In the genomic region with DNA sequence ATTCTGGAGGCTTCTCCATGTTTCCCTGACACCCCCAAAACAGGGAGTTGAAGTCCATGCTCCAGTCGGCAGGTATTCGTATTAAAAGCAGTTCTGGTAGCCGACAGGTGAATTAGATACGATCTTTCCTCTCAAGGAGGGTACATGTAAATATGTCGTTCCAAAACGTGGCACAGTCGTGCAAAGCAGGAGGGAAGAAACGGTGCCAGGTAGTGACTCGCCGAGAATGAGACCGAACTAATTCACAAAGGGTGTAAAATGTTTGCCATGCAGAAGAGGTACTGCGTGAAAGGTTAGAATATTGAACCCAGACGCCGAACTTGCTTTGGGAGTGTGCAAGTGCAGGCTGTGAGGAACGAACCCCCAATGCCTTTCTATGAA, we compare ENCODE assay signal across 8 cellular contexts. TPM values are rescaled to one million over a fixed set of nuclear protein-coding genes. Genes with fewer than 3 reads are reported as not detected.
DNase-seq lines count a peak whose midpoint lies in the region; ATAC-seq and TF ChIP-seq lines count a peak whose summit lies in the region.

No MANE protein-coding gene starts in this region.

- H3K9me3 ChIP-seq in WERI-Rb-1 (ENCODE audit: severe bottlenecking) = peaks cover 7% of the 10 kb centered on the region
- H3K9me3 ChIP-seq in skeletal muscle satellite cell (replicated peaks; ENCODE audit: low read length) = no peaks in the 10 kb centered on the region

- H3K9ac ChIP-seq in skeletal muscle satellite cell (ENCODE audit: low read depth, low read length) = peak overlapping the region; percentile 97

- peak; percentile 48 for DNase-seq in NCI-H2227 (lab: John Stamatoyannopoulos, UW; ENCODE audit: unreplicated experiment)
- DNase-seq in NCI-H2227 treated with DMSO at 0.1 percent for 48 hours (lab: John Stamatoyannopoulos, UW) = no peak
- no peak for DNase-seq in WERI-Rb-1
- peak; percentile 12 for DNase-seq in germinal center (ENCODE audit: low spot score)
- DNase-seq in MV-4-11 (lab: John Stamatoyannopoulos, UW) = no peak

- H3K27me3 ChIP-seq in WERI-Rb-1 (ENCODE audit: insufficient read depth, low read depth, severe bottlenecking) (no peaks in the 10 kb centered on the region), skeletal muscle satellite cell (ENCODE audit: control insufficient read depth, insufficient read depth, low read length) (no peaks in the 10 kb centered on the region)

- peak overlapping the region; percentile 77 for H3K4me2 ChIP-seq in skeletal muscle satellite cell (ENCODE audit: low read length)

- no peak for TF ChIP-seq CTCF in WERI-Rb-1 (IDR thresholded peaks at IDR 0.05; ENCODE audit: low read depth, low read length)

- H3K27ac ChIP-seq in WERI-Rb-1 = peak overlapping the region; percentile 84

- H3K4me3 ChIP-seq in WERI-Rb-1 (ENCODE audit: low read depth, low read length) = peak overlapping the region; percentile 100
- peak overlapping the region; percentile 84 for H3K4me3 ChIP-seq in skeletal muscle satellite cell (ENCODE audit: low read length)

- ATAC-seq in GM18873 (IDR thresholded peaks at IDR 0.05; ENCODE audit: low FRiP score, unreplicated experiment) = no peak
- ATAC-seq in HG02938 (IDR thresholded peaks at IDR 0.05; ENCODE audit: unreplicated experiment) = no peak

- peaks cover 14% of the 10 kb centered on the region for H3K4me1 ChIP-seq in skeletal muscle satellite cell (ENCODE audit: control insufficient read depth, insufficient read depth, low read length)

- peaks cover 38% of the 10 kb centered on the region for H3K36me3 ChIP-seq in WERI-Rb-1
- H3K36me3 ChIP-seq in skeletal muscle satellite cell (ENCODE audit: insufficient read depth, low read length) = peaks cover 41% of the 10 kb centered on the region

RNA-seq across cellular contexts. Expression of gene EDRF1, which starts 0.5 kb away (rescaled TPM):
- total RNA-seq in skeletal muscle satellite cell (2012; rRNA removed) = 19.3 and 21.0 TPM in 2 replicates

RNA-seq across cellular contexts. Expression of gene TEX36, which starts 37.0 kb away (rescaled TPM):
- total RNA-seq in skeletal muscle satellite cell (2012; rRNA removed) = not detected in 2 replicates

RNA-seq across cellular contexts. Expression of gene MMP21, which starts 55.6 kb away (rescaled TPM):
- not detected in 2 replicates for total RNA-seq in skeletal muscle satellite cell (2012; rRNA removed)

Comparison
In these comparisons a context has a peak if more than half of its experiments do, and no peak if none do; other contexts are left out.
1. DNase-seq: peak in NCI-H2227 (single experiment) and germinal center (single experiment); none in NCI-H2227 treated with DMSO at 0.1 percent for 48 hours (single experiment), WERI-Rb-1 (single experiment) and MV-4-11 (single experiment).